ENCODE assay signal across 13 cellular contexts in genomic region chr1:39877231-39877778, GRCh38. TPM values are rescaled to one million over a fixed set of nuclear protein-coding genes. Genes with fewer than 3 reads are reported as not detected.
DNase-seq lines count a peak whose midpoint lies in the region; ATAC-seq and TF ChIP-seq lines count a peak whose summit lies in the region.
"Had no signal": no experiment of that assay in that cellular context is flagged by ENCODE, and none has a peak within 500 bp of the region (broad histone marks: within the 10 kb centered on the region; RNA-seq: fewer than 3 reads in every experiment).

No MANE protein-coding gene starts in this region.

- peaks cover 0 to 82% (median 7%) of the 10 kb centered on the region in 11 experiments; a peak in 9 of 22 replicates for H4K20me1 ChIP-seq in BLaER1 treated with 17β-estradiol and CSF1 and Interleukin-3, amounts not matched to agents 10 nM and 100 nM

- peaks cover 0 to 83% (median 52%) of the 10 kb centered on the region in 11 experiments; a peak in 18 of 22 replicates for H3K36me3 ChIP-seq in BLaER1 treated with 17β-estradiol and CSF1 and Interleukin-3, amounts not matched to agents 10 nM and 100 nM
- peaks cover 14% of the 10 kb centered on the region; the same call in 1 of the 2 replicates for H3K36me3 ChIP-seq in HUES48 (ENCODE audit: control insufficient read depth, insufficient read depth, low read length)
- peaks cover 27% of the 10 kb centered on the region for H3K36me3 ChIP-seq in SK-N-MC (ENCODE audit: insufficient read depth, low read length)

- 61 to 63% methylated on average over 5 of the region's 5 CpGs for WGBS in lower leg skin, 2 donors

- TF ChIP-seq POLR2A in lower leg skin (IDR thresholded peaks at IDR 0.05) = no peak

- no peak for ATAC-seq in memory B cell (ENCODE audit: low read depth)
- ATAC-seq in omental fat pad (ENCODE audit: low FRiP score) = no peak
- ATAC-seq: T-cell had no signal

- H3K27ac ChIP-seq in BLaER1 treated with 17β-estradiol and CSF1 and Interleukin-3, amounts not matched to agents 10 nM and 100 nM = peak overlapping the region in 9 of 11 experiments; percentile 39 to 91 (median 83); a peak in 16 of 22 replicates
- H3K27ac ChIP-seq in HUES48 (ENCODE audit: low read depth, low read length) (peak overlapping the region; percentile 71), SK-N-MC (peak overlapping the region; percentile 71)

- TF ChIP-seq CTCF in omental fat pad (IDR thresholded peaks at IDR 0.05) (no peak), lower leg skin (IDR thresholded peaks at IDR 0.05) (no peak)

- H3K4me1 Mint-ChIP-seq in memory B cell = peaks cover 47% of the 10 kb centered on the region

- DNase-seq in SK-N-MC (ENCODE audit: low read depth, low spot score) = no peak
- DNase-seq in memory B cell (ENCODE audit: low spot score in 2 of 2) = no peak
- DNase-seq in omental fat pad (ENCODE audit: low spot score) = no peak
- no peak for DNase-seq in lower leg skin (ENCODE audit: low spot score in 2 of 2)
- DNase-seq in NCI-H146 treated with DMSO at 0.1 percent for 48 hours (lab: John Stamatoyannopoulos, UW; ENCODE audit: unreplicated experiment) = no peak
- DNase-seq in cerebellar cortex (ENCODE audit: low spot score) = no peak
- DNase-seq: activated naive CD4-positive, alpha-beta T cell treated with anti-CD3 and anti-CD28 coated beads for 36 hours; central memory CD4-positive, alpha-beta T cell; spleen; T-cell had no signal

- peak overlapping the region; percentile 47 to 94 (median 86); a peak in 19 of 22 replicates for H3K4me2 ChIP-seq in BLaER1 treated with 17β-estradiol and CSF1 and Interleukin-3, amounts not matched to agents 10 nM and 100 nM

- peak overlapping the region; percentile 39 for H3K4me3 Mint-ChIP-seq in memory B cell
- H3K4me3 Mint-ChIP-seq: activated naive CD4-positive, alpha-beta T cell treated with anti-CD3 and anti-CD28 coated beads for 36 hours; T-cell had no signal

- H3K4me3 ChIP-seq in BLaER1 treated with 17β-estradiol and CSF1 and Interleukin-3, amounts not matched to agents 10 nM and 100 nM = 0 out of 20 replicates have a peak overlapping the region, but pooled peaks of 1 of the 10 experiments have one; percentile 19
- peak overlapping the region; percentile 2; the same call in 1 of the 2 replicates for H3K4me3 ChIP-seq in HUES48 (ENCODE audit: low read depth, low read length)
- no peak overlapping the region for H3K4me3 ChIP-seq in SK-N-MC
- H3K4me3 ChIP-seq in lower leg skin (ENCODE audit: low read depth, poor library complexity, severe bottlenecking) = no peak overlapping the region
- H3K4me3 ChIP-seq: spleen had no signal

- H3K27ac Mint-ChIP-seq in memory B cell = peak overlapping the region; percentile 79
- H3K27ac Mint-ChIP-seq: activated naive CD4-positive, alpha-beta T cell treated with anti-CD3 and anti-CD28 coated beads for 36 hours; WTC11 had no signal

- peak overlapping the region in 6 of 11 experiments; percentile 8 to 75 (median 53); a peak in 6 of 22 replicates for H3K9ac ChIP-seq in BLaER1 treated with 17β-estradiol and CSF1 and Interleukin-3, amounts not matched to agents 10 nM and 100 nM
- H3K9ac ChIP-seq in HUES48 (ENCODE audit: low read depth, low read length) = no peak overlapping the region
- H3K9ac ChIP-seq in SK-N-MC (ENCODE audit: insufficient read length) = no peak overlapping the region

- no peaks in the 10 kb centered on the region for H3K9me3 Mint-ChIP-seq in memory B cell
- H3K9me3 Mint-ChIP-seq: activated naive CD4-positive, alpha-beta T cell treated with anti-CD3 and anti-CD28 coated beads for 36 hours; T-cell; WTC11 had no signal

- no peaks in the 10 kb centered on the region for H3K27me3 Mint-ChIP-seq in memory B cell
- H3K27me3 Mint-ChIP-seq: T-cell had no signal

- H3K27me3 ChIP-seq in BLaER1 treated with 17β-estradiol and CSF1 and Interleukin-3, amounts not matched to agents 10 nM and 100 nM = no peaks in the 10 kb centered on the region
- no peaks in the 10 kb centered on the region for H3K27me3 ChIP-seq in HUES48 (ENCODE audit: control insufficient read depth, insufficient read depth, low read length)
- H3K27me3 ChIP-seq: spleen had no signal

- H3K4me1 ChIP-seq in BLaER1 treated with 17β-estradiol and CSF1 and Interleukin-3, amounts not matched to agents 10 nM and 100 nM = peaks cover 45 to 98% (median 86%) of the 10 kb centered on the region in 10 experiments
- peaks cover 27% of the 10 kb centered on the region for H3K4me1 ChIP-seq in HUES48 (ENCODE audit: control insufficient read depth, insufficient read depth, low read length)

- peaks cover 4% of the 10 kb centered on the region for H3K36me3 Mint-ChIP-seq in memory B cell

- H3K9me3 ChIP-seq in BLaER1 treated with 17β-estradiol and CSF1 and Interleukin-3, amounts not matched to agents 10 nM and 100 nM (replicated peaks in 1 of 11) = peaks cover 0 to 13% (median under 1%) of the 10 kb centered on the region in 11 experiments; a peak in 5 of 22 replicates
- no peaks in the 10 kb centered on the region for H3K9me3 ChIP-seq in HUES48 (ENCODE audit: control insufficient read depth, insufficient read depth, low read length)
- no peaks in the 10 kb centered on the region for H3K9me3 ChIP-seq in SK-N-MC (ENCODE audit: low read depth, low read length)
- H3K9me3 ChIP-seq: spleen had no signal

- intact Hi-C loops in lower leg skin (cut with DNase I; ENCODE audit: low total_unique reads) = no loop called here

RNA-seq across cellular contexts. Expression of gene TRIT1, which starts 6.0 kb away (rescaled TPM):
- total RNA-seq in omental fat pad (10 to 100 TPM in 3 of 4 donors, 1 to 10 TPM in 1; 8.4 to 15.8 (median 13.1) TPM), lower leg skin (10 to 100 TPM; 22.3 to 49.2 (median 33.7) TPM)

RNA-seq across cellular contexts. Expression of gene MYCL, which starts 24.4 kb away (rescaled TPM):
- 1 to 10 TPM in 1 of 4 donors, under 1 TPM in 1, not detected in 2; 0.31 to 1.3 TPM for total RNA-seq in omental fat pad
- total RNA-seq in lower leg skin = 100 to 1,000 TPM in 3 of 4 donors, 10 to 100 TPM in 1; 66.9 to 178 (median 123) TPM

Comparison
In these comparisons a context has a peak if more than half of its experiments do, and no peak if none do; other contexts are left out.
1. H3K9ac ChIP-seq: peak in BLaER1 treated with 17β-estradiol and CSF1 and Interleukin-3, amounts not matched to agents 10 nM and 100 nM (6 of 11); none in HUES48 (single experiment) and SK-N-MC (single experiment).
2. RNA of gene MYCL, which starts 24.4 kb away (total RNA-seq): 66.9 to 178 TPM in lower leg skin; 0.31 to 1.3 TPM in omental fat pad; every median in the first group is over 10 times any median in the second.
3. Peak in every context shown above with its lines, with median percentiles within 50 percentile points of each other: H3K27ac ChIP-seq.